In genomic region chr17:35807371-35808144, GRCh38 we compare ENCODE assay signal across 12 cellular contexts. TPM values are rescaled to one million over a fixed set of nuclear protein-coding genes. Genes with fewer than 3 reads are reported as not detected.
DNase-seq lines count a peak whose midpoint lies in the region; ATAC-seq and TF ChIP-seq lines count a peak whose summit lies in the region.
"Had no signal": no experiment of that assay in that cellular context is flagged by ENCODE, and none has a peak within 500 bp of the region (broad histone marks: within the 10 kb centered on the region; RNA-seq: fewer than 3 reads in every experiment).

No MANE protein-coding gene starts in this region.

- DNase-seq in DND-41 (no peak), PC-3 (peak; percentile 45), dedifferentiated amniotic fluid mesenchymal stem cell (ENCODE audit: extremely low spot score) (peak; percentile 32), neural crest cell (ENCODE audit: low read depth, low spot score) (no peak), putamen (ENCODE audit: low spot score) (no peak), SHP77 (lab: John Stamatoyannopoulos, UW) (no peak), esophagus squamous epithelium (lab: John Stamatoyannopoulos, UW) (no peak)
- no peak for DNase-seq in stimulated activated CD4-positive, alpha-beta T cell treated with anti-CD3 and anti-CD28 coated beads, Interleukin-1b, Interleukin-23, amount 100 ng/mL, for 48 hours
- DNase-seq: activated gamma-delta T cell treated with Interleukin-2 at 50 U/mL for 16 hours, foreskin melanocyte, NCI-H2029 treated with DMSO at 0.1 percent for 48 hours had no signal

- H2AFZ ChIP-seq in DND-41 (ENCODE audit: low read depth, low read length) = peak overlapping the region; percentile 51
- H2AFZ ChIP-seq in PC-3 (ENCODE audit: low read length) = peak overlapping the region; percentile 86; the same call in 1 of the 2 replicates

- no peaks in the 10 kb centered on the region for H3F3A ChIP-seq in PC-3 (ENCODE audit: low read length, unreplicated experiment)

- H3K4me1 Mint-ChIP-seq in neural crest cell = peaks cover 44% of the 10 kb centered on the region

- TF ChIP-seq POLR2A in esophagus squamous epithelium (IDR thresholded peaks at IDR 0.05) = no peak

- ATAC-seq in DND-41 (ENCODE audit: insufficient read depth, low read depth) (no peak), PC-3 (no peak)
- ATAC-seq: SK-N-SH treated with all-trans-retinoic acid at 6 μM for 48 hours had no signal

- no peaks in the 10 kb centered on the region for H3K9me3 ChIP-seq in DND-41 (ENCODE audit: insufficient read depth, low read length, severe bottlenecking)
- H3K9me3 ChIP-seq in PC-3 (ENCODE audit: low read length) = no peaks in the 10 kb centered on the region
- no peaks in the 10 kb centered on the region for H3K9me3 ChIP-seq in esophagus squamous epithelium

- WGBS in esophagus squamous epithelium, 2 donors = 81 to 86% methylated on average over 7 of the region's 7 CpGs

- intact Hi-C loops in PC-3 (cut with micrococcal nuclease) (loop anchor here (5.0 kb wide), 1 partner anchor 555 kb away; no protein-coding TSS in a partner anchor), esophagus squamous epithelium (cut with DNase I) (no loop called here)

- POLR2A ChIA-PET in PC-3 (lab: Charles Lee; ENCODE audit: unreplicated experiment) = no interaction called here

- H3K27me3 Mint-ChIP-seq in neural crest cell (ENCODE audit: low read depth) = no peaks in the 10 kb centered on the region

- BruUV-seq in PC-3 (replicated peaks; lab: Mats Ljungman, UMichigan) = no TSS peak

- H3K27ac Mint-ChIP-seq in neural crest cell (ENCODE audit: unreplicated experiment) = peak overlapping the region; percentile 51

- peak overlapping the region; percentile 69 for H3K4me2 ChIP-seq in DND-41 (ENCODE audit: insufficient read depth, low read length)
- peak overlapping the region; percentile 89; the same call in 1 of the 2 replicates for H3K4me2 ChIP-seq in PC-3 (ENCODE audit: low read length)

- H3K4me3 Mint-ChIP-seq in neural crest cell = peak overlapping the region; percentile 96

- CTCF ChIA-PET in PC-3 (lab: Charles Lee) = interaction anchor here (1.9 kb wide), 1 partner anchor 43 kb away, joined by 18 read pairs; no protein-coding TSS in a partner anchor

- peak overlapping the region; percentile 82 for H3K27ac ChIP-seq in DND-41 (ENCODE audit: low read length)
- no peak overlapping the region for H3K27ac ChIP-seq in PC-3 (ENCODE audit: low read length)
- no peak overlapping the region for H3K27ac ChIP-seq in esophagus squamous epithelium

- H3K36me3 ChIP-seq in DND-41 (ENCODE audit: insufficient read depth, low read length) (peaks cover 20% of the 10 kb centered on the region), PC-3 (ENCODE audit: low read depth, low read length) (peaks cover 8% of the 10 kb centered on the region; the same call in 1 of the 2 replicates), esophagus squamous epithelium (no peaks in the 10 kb centered on the region)

- H3K36me3 Mint-ChIP-seq in neural crest cell (ENCODE audit: low read depth) = no peaks in the 10 kb centered on the region

- TF ChIP-seq CTCF in DND-41 (IDR thresholded peaks at IDR 0.05; ENCODE audit: borderline replicate concordance, extremely low read depth, low read length, poor library complexity, severe bottlenecking) = no peak
- TF ChIP-seq CTCF in PC-3 (conservative IDR thresholded peaks at IDR 0.05; ENCODE audit: low read depth, low read length) = no peak
- TF ChIP-seq CTCF in neural crest cell (conservative IDR thresholded peaks at IDR 0.05) = no peak
- no peak for TF ChIP-seq CTCF in esophagus squamous epithelium (IDR thresholded peaks at IDR 0.05)

- H3K9me3 Mint-ChIP-seq in neural crest cell = no peaks in the 10 kb centered on the region

- H3K4me3 ChIP-seq in DND-41 (ENCODE audit: low read depth in 1 of 2, low read length in 2 of 2) = peak overlapping the region in 1 of 2 experiments; percentile 72; a peak in 2 of 4 replicates
- peak overlapping the region; percentile 97; the same call in 1 of the 2 replicates for H3K4me3 ChIP-seq in PC-3 (ENCODE audit: low read length)
- no peak overlapping the region for H3K4me3 ChIP-seq in esophagus squamous epithelium

- H3K27me3 ChIP-seq in DND-41 (ENCODE audit: insufficient read depth, low read length, poor library complexity) (no peaks in the 10 kb centered on the region), PC-3 (ENCODE audit: low read length) (no peaks in the 10 kb centered on the region), esophagus squamous epithelium (no peaks in the 10 kb centered on the region)

- H3K9ac ChIP-seq in DND-41 (ENCODE audit: low read depth, low read length) = peak overlapping the region; percentile 73
- H3K9ac ChIP-seq in PC-3 (ENCODE audit: low read length) = no peak overlapping the region

- H3K4me1 ChIP-seq in DND-41 (ENCODE audit: insufficient read depth, low read length) (peaks cover 38% of the 10 kb centered on the region), PC-3 (ENCODE audit: insufficient read depth, low read length) (peaks cover 31% of the 10 kb centered on the region), esophagus squamous epithelium (peaks cover 20 to 44% (median 22%) of the 10 kb centered on the region in 3 donors)

- H3K9me2 ChIP-seq in PC-3 (replicated peaks; ENCODE audit: low read length) = no peaks in the 10 kb centered on the region

- peaks cover 30% of the 10 kb centered on the region for H4K20me1 ChIP-seq in DND-41 (ENCODE audit: insufficient read depth, low read length)
- H4K20me1 ChIP-seq in PC-3 (ENCODE audit: low read length) = peaks cover 22% of the 10 kb centered on the region

- peaks cover 37% of the 10 kb centered on the region for H3K79me2 ChIP-seq in DND-41 (ENCODE audit: insufficient read depth, low read length)
- peaks cover 33% of the 10 kb centered on the region for H3K79me2 ChIP-seq in PC-3 (ENCODE audit: low read length)

RNA-seq across cellular contexts. Expression of gene TAF15, which starts 1.7 kb away (rescaled TPM):
- total RNA-seq in PC-3 (2014; rRNA removed) (32.4 and 48.1 TPM in 2 replicates), neural crest cell (300 and 320 TPM in 2 replicates), esophagus squamous epithelium (100 to 1,000 TPM in 1 of 4 donors, 10 to 100 TPM in 3; 48.7 to 111 (median 66.7) TPM)

RNA-seq across cellular contexts. Expression of gene MMP28, which starts 12.1 kb away (rescaled TPM):
- total RNA-seq in PC-3 (2014; rRNA removed) = 1.6 and 2.4 TPM in 2 replicates
- 0.68 and 0.71 TPM in 2 replicates for total RNA-seq in neural crest cell
- 10 to 100 TPM; 29.1 to 61.0 (median 35.2) TPM for total RNA-seq in esophagus squamous epithelium

RNA-seq across cellular contexts. Expression of gene C17orf50, which starts 46.9 kb away (rescaled TPM):
- not detected in 2 replicates for total RNA-seq in PC-3 (2014; rRNA removed)
- total RNA-seq in neural crest cell = 0.23 TPM in 1 of 2 replicates, not detected in the other
- not detected for total RNA-seq in esophagus squamous epithelium

RNA-seq across cellular contexts. Expression of gene GAS2L2, which starts 54.5 kb away (rescaled TPM):
- total RNA-seq in PC-3 (2014; rRNA removed) (not detected in 2 replicates), neural crest cell (0.12 and 0.16 TPM in 2 replicates), esophagus squamous epithelium (not detected)

Comparison
In these comparisons a context has a peak if more than half of its experiments do, and no peak if none do; other contexts are left out.
1. DNase-seq: peak in PC-3 (single experiment) and dedifferentiated amniotic fluid mesenchymal stem cell (single experiment); none in DND-41 (single experiment), neural crest cell (single experiment), stimulated activated CD4-positive, alpha-beta T cell treated with anti-CD3 and anti-CD28 coated beads, Interleukin-1b, Interleukin-23, amount 100 ng/mL, for 48 hours (single experiment), putamen (single experiment), SHP77 (0 of 2) and esophagus squamous epithelium (single experiment).